In the genomic region with DNA sequence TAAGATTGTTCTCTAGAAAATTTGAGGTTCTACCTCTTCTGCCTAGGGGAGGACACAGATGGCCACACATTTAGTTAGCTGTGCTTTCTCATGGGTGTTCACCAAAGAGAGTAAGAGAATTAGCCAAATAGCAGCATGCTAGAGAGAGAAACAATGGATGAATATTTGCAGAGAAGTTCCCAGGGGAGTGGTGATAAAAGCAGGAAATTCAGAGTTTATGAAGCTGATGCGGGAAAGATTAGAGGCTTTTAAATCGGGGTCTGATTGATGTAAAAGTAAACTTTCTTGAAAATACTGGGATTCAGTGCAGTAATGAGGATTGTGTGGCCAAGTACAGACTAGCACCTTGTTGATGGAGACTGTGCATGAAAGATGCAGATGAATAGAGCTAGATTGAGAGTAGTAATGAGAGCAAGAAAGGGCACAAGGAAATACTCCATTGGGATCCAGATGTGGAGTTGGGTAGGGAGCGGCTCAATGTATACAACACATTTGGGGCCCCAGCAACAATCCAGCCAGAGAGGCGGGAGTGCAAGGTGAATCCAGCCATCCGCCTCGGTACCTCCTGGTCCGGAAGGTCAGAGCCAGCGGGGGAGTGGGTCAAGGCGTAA, we compare ENCODE assay signal across 13 cellular contexts. TPM values are rescaled to one million over a fixed set of nuclear protein-coding genes. Genes with fewer than 3 reads are reported as not detected.
DNase-seq lines count a peak whose midpoint lies in the region; ATAC-seq, FAIRE-seq and TF ChIP-seq lines count a peak whose summit lies in the region.
"Had no signal": no experiment of that assay in that cellular context is flagged by ENCODE, and none has a peak within 500 bp of the region (broad histone marks: within the 10 kb centered on the region; RNA-seq: fewer than 3 reads in every experiment).

No MANE protein-coding gene starts in this region.

- TF ChIP-seq POLR2A in gastrocnemius medialis (IDR thresholded peaks at IDR 0.05) = no peak

- intact Hi-C loops in gastrocnemius medialis (cut with DNase I; ENCODE audit: low total_unique reads) = no loop called here
- intact Hi-C loops in left lung (cut with DNase I) = no loop called here

- no peak for FAIRE-seq in astrocyte (lab: Jason Lieb, UNC)

- no peaks in the 10 kb centered on the region for H3K36me3 ChIP-seq in CD8-positive, alpha-beta memory T cell (ENCODE audit: insufficient read depth, low read length)
- no peaks in the 10 kb centered on the region for H3K36me3 ChIP-seq in astrocyte (ENCODE audit: insufficient read depth, low read length)
- H3K36me3 ChIP-seq in muscle layer of duodenum (ENCODE audit: control insufficient read depth in 1 of 2, insufficient read depth in 2 of 2, low read length in 2 of 2) = no peaks in the 10 kb centered on the region
- H3K36me3 ChIP-seq in gastrocnemius medialis = peaks cover 0 to 2% of the 10 kb centered on the region in 2 donors
- H3K36me3 ChIP-seq in left lung = no peaks in the 10 kb centered on the region
- H3K36me3 ChIP-seq: prostate gland had no signal

- no peaks in the 10 kb centered on the region for H3K9me3 Mint-ChIP-seq in CD8-positive, alpha-beta memory T cell
- peaks cover 16% of the 10 kb centered on the region for H3K9me3 Mint-ChIP-seq in astrocyte (ENCODE audit: unreplicated experiment)

- H3K27ac ChIP-seq in CD8-positive, alpha-beta memory T cell (ENCODE audit: low read depth, low read length) = no peak overlapping the region
- H3K27ac ChIP-seq in astrocyte (ENCODE audit: low read depth, low read length) (no peak overlapping the region), muscle layer of duodenum (ENCODE audit: low read length) (peak overlapping the region; percentile 0), gastrocnemius medialis (no peak overlapping the region), left lung (no peak overlapping the region)
- H3K27ac ChIP-seq: dorsolateral prefrontal cortex had no signal

- H3K36me3 Mint-ChIP-seq in CD8-positive, alpha-beta memory T cell = peaks cover 4 to 9% (median 8%) of the 10 kb centered on the region in 3 donors
- H3K36me3 Mint-ChIP-seq in astrocyte (ENCODE audit: low read depth, unreplicated experiment) = peaks cover 6% of the 10 kb centered on the region

- peak overlapping the region; percentile 80 for H3K4me2 ChIP-seq in astrocyte (ENCODE audit: low read length)

- no peak for DNase-seq in CD8-positive, alpha-beta memory T cell
- DNase-seq in HFF-Myc (ENCODE audit: extremely low read depth, low read depth) (no peak), astrocyte (ENCODE audit: low read depth) (no peak), gastrocnemius medialis (no peak), left lung (no peak), T1000 (lab: John Stamatoyannopoulos, UW) (no peak)
- DNase-seq: DMS 273 treated with DMSO at 0.1 percent for 48 hours, dorsolateral prefrontal cortex, NCI-H510A, SW 1271 had no signal

- peak overlapping the region; percentile 41 to 91 (median 68) for H3K4me3 Mint-ChIP-seq in CD8-positive, alpha-beta memory T cell
- H3K4me3 Mint-ChIP-seq in astrocyte (ENCODE audit: unreplicated experiment) = peak overlapping the region; percentile 5

- H3K4me1 ChIP-seq in CD8-positive, alpha-beta memory T cell (ENCODE audit: insufficient read depth, low read length) = peaks cover 33% of the 10 kb centered on the region
- peaks cover 16% of the 10 kb centered on the region for H3K4me1 ChIP-seq in astrocyte (ENCODE audit: insufficient read depth, low read length)
- H3K4me1 ChIP-seq in muscle layer of duodenum (ENCODE audit: control insufficient read depth in 1 of 2, insufficient read depth in 2 of 2, low read length in 2 of 2) = peaks cover 0 to 28% of the 10 kb centered on the region in 2 donors
- peaks cover 25 to 28% of the 10 kb centered on the region in 2 donors for H3K4me1 ChIP-seq in gastrocnemius medialis
- H3K4me1 ChIP-seq in left lung = peaks cover 21 to 53% of the 10 kb centered on the region in 2 donors

- CTCF ChIA-PET in CD8-positive, alpha-beta memory T cell (lab: Charles Lee) = interaction anchor here (2.1 kb wide), 1 partner anchor 9 kb away, joined by 7 read pairs; a partner anchor contains a TSS

- no peaks in the 10 kb centered on the region for H3K9me3 ChIP-seq in CD8-positive, alpha-beta memory T cell (ENCODE audit: low read length)
- peaks cover 2% of the 10 kb centered on the region for H3K9me3 ChIP-seq in astrocyte (ENCODE audit: insufficient read depth, low read depth, low read length)
- H3K9me3 ChIP-seq in muscle layer of duodenum (ENCODE audit: control insufficient read depth in 1 of 2, low read length in 2 of 2) = no peaks in the 10 kb centered on the region
- no peaks in the 10 kb centered on the region for H3K9me3 ChIP-seq in gastrocnemius medialis
- no peaks in the 10 kb centered on the region for H3K9me3 ChIP-seq in left lung
- H3K9me3 ChIP-seq: prostate gland had no signal

- H4K20me1 ChIP-seq in astrocyte (ENCODE audit: insufficient read depth, low read length) = peaks cover 23% of the 10 kb centered on the region

- in situ Hi-C loops in gastrocnemius medialis (cut with MboI; ENCODE audit: low sequenced_read_pairs in 4 of 4) = loop anchor here in 1 of 4 donors (25.0 kb wide), 1 partner anchor 158 kb away; no protein-coding TSS in a partner anchor

- H2AFZ ChIP-seq in astrocyte (ENCODE audit: low read depth, low read length) = no peak overlapping the region

- ATAC-seq in gastrocnemius medialis = no peak
- no peak for ATAC-seq in left lung
- no peak for ATAC-seq in HG02884 (IDR thresholded peaks at IDR 0.05; ENCODE audit: unreplicated experiment)

- H3K27me3 Mint-ChIP-seq in CD8-positive, alpha-beta memory T cell = peaks cover 63% of the 10 kb centered on the region in 2 donors
- peaks cover 61% of the 10 kb centered on the region for H3K27me3 Mint-ChIP-seq in astrocyte (ENCODE audit: low read depth, unreplicated experiment)

- peaks cover 58% of the 10 kb centered on the region for H3K27me3 ChIP-seq in CD8-positive, alpha-beta memory T cell (ENCODE audit: insufficient read depth, low read length, poor library complexity, severe bottlenecking)
- H3K27me3 ChIP-seq in astrocyte (ENCODE audit: insufficient read depth, low read length) = peaks cover 73% of the 10 kb centered on the region
- peaks cover 55% of the 10 kb centered on the region for H3K27me3 ChIP-seq in muscle layer of duodenum (ENCODE audit: low read depth, low read length)
- H3K27me3 ChIP-seq in gastrocnemius medialis = peaks cover 79 to 89% (median 89%) of the 10 kb centered on the region in 3 donors
- H3K27me3 ChIP-seq in left lung = peaks cover 81 to 89% of the 10 kb centered on the region in 2 donors

- H3K4me1 Mint-ChIP-seq in CD8-positive, alpha-beta memory T cell = peaks cover 26 to 40% (median 37%) of the 10 kb centered on the region in 3 donors
- peaks cover 11% of the 10 kb centered on the region for H3K4me1 Mint-ChIP-seq in astrocyte (ENCODE audit: low read depth, unreplicated experiment)

- no peaks in the 10 kb centered on the region for H3K79me2 ChIP-seq in astrocyte (ENCODE audit: insufficient read depth, low read length)

- peak overlapping the region in 3 of 8 donors; percentile 5 to 41 (median 16) for H3K27ac Mint-ChIP-seq in CD8-positive, alpha-beta memory T cell
- peak overlapping the region; percentile 43 for H3K27ac Mint-ChIP-seq in astrocyte (ENCODE audit: unreplicated experiment)

- H3K4me3 ChIP-seq in CD8-positive, alpha-beta memory T cell (ENCODE audit: low read length) = no peak overlapping the region
- peak overlapping the region; percentile 53 for H3K4me3 ChIP-seq in HFF-Myc (replicated peaks; ENCODE audit: low read depth, low read length)
- no peak overlapping the region for H3K4me3 ChIP-seq in astrocyte (ENCODE audit: insufficient read depth, low read depth, low read length)
- H3K4me3 ChIP-seq in muscle layer of duodenum (ENCODE audit: low read depth in 1 of 2, low read length in 2 of 2) = peak overlapping the region; percentile 59 to 68
- H3K4me3 ChIP-seq in gastrocnemius medialis = no peak overlapping the region
- H3K4me3 ChIP-seq in left lung = peak overlapping the region in 1 of 2 donors; percentile 32

- POLR2A ChIA-PET in CD8-positive, alpha-beta memory T cell (lab: Charles Lee) = interaction anchor here (1.8 kb wide), 1 partner anchor 9 kb away, joined by 6 read pairs; a partner anchor contains a TSS

- TF ChIP-seq CTCF in HFF-Myc (IDR thresholded peaks at IDR 0.05; ENCODE audit: low read depth, low read length, missing control alignments) (no peak), astrocyte (IDR thresholded peaks at IDR 0.05; ENCODE audit: insufficient read depth, low read depth, low read length) (no peak), gastrocnemius medialis (IDR thresholded peaks at IDR 0.05 in 4 of 5, conservative IDR thresholded peaks at IDR 0.05 in 1 of 5) (no peak), left lung (IDR thresholded peaks at IDR 0.05) (no peak)

- no peak overlapping the region for H3K9ac ChIP-seq in astrocyte (ENCODE audit: low read length)

RNA-seq across cellular contexts. Expression of a gene that starts 8.8 kb away (rescaled TPM):
- total RNA-seq in CD8-positive, alpha-beta memory T cell = under 1 TPM; 0.15 to 0.22 TPM
- not detected for polyA plus RNA-seq in CD8-positive, alpha-beta memory T cell
- total RNA-seq in astrocyte = 1.3 and 2.1 TPM in 2 replicates
- not detected for total RNA-seq in gastrocnemius medialis
- under 1 TPM; 0.17 to 0.39 TPM for total RNA-seq in left lung

RNA-seq across cellular contexts. Expression of a gene that starts 34.1 kb away (rescaled TPM):
- 100 to 1,000 TPM; 176 to 178 TPM for total RNA-seq in CD8-positive, alpha-beta memory T cell
- polyA plus RNA-seq in CD8-positive, alpha-beta memory T cell = 122 TPM
- total RNA-seq in astrocyte (123 and 126 TPM in 2 replicates), gastrocnemius medialis (100 to 1,000 TPM; 179 to 261 (median 227) TPM), left lung (100 to 1,000 TPM; 102 to 110 TPM)

Comparison
In these comparisons a context has a peak if more than half of its experiments do, and no peak if none do; other contexts are left out.
1. H3K4me3 ChIP-seq: peak in HFF-Myc (single experiment) and muscle layer of duodenum (2 of 2); none in CD8-positive, alpha-beta memory T cell (single experiment), astrocyte (single experiment) and gastrocnemius medialis (0 of 4).